Comparison of ENCODE assay signal across 8 cellular contexts in genomic region chr11:77198440-77198849, GRCh38.
DNase-seq lines count a peak whose midpoint lies in the region; ATAC-seq and TF ChIP-seq lines count a peak whose summit lies in the region.

No MANE protein-coding gene starts in this region.

- H3K9me2 ChIP-seq in SK-N-SH, result no peaks in the 10 kb centered on the region

- TF ChIP-seq CTCF in A673 (conservative IDR thresholded peaks at IDR 0.05; ENCODE audit: low read depth, low read length) (peak; percentile 67), GM12874 (IDR thresholded peaks at IDR 0.05; ENCODE audit: insufficient read depth, low read depth, low read length) (peak; percentile 51), SK-N-SH (IDR thresholded peaks at IDR 0.05) (peak; percentile 41)

- CTCF ChIA-PET in A673 (lab: Charles Lee), result interaction anchor here (0.5 to 0.7 kb wide), 2 partner anchors 213 to 672 kb away, joined by 3 read pairs; no protein-coding TSS in a partner anchor
- CTCF ChIA-PET in SK-N-SH (lab: Yijun Ruan, JAX), result interaction anchor here (0.7 to 2.6 kb wide), 5 partner anchors 9 to 350 kb away, joined by 3 to 15 read pairs (median 3); no protein-coding TSS in a partner anchor

- no peak overlapping the region for H2AFZ ChIP-seq in SK-N-SH (ENCODE audit: low read depth)

- H3K9ac ChIP-seq in SK-N-SH, result no peak overlapping the region

- no peak overlapping the region for H3K4me2 ChIP-seq in SK-N-SH

- POLR2A ChIA-PET in A673 (lab: Charles Lee; ENCODE audit: low non-redundant PET), result no interaction called here
- POLR2A ChIA-PET in SK-N-SH (lab: Yijun Ruan, JAX), result no interaction called here

- H3K9me3 ChIP-seq in A673 (ENCODE audit: low read depth, low read length, poor library complexity, severe bottlenecking) (no peaks in the 10 kb centered on the region), SK-N-SH (no peaks in the 10 kb centered on the region)

- no peak for TF ChIP-seq EP300 in SK-N-SH (IDR thresholded peaks at IDR 0.05; ENCODE audit: borderline replicate concordance in 1 of 2, low read depth in 1 of 2, low read length in 1 of 2)

- peak; percentile 24 for TF ChIP-seq RAD21 in SK-N-SH (IDR thresholded peaks at IDR 0.05; ENCODE audit: low read length)

- H3K27ac ChIP-seq in A673 (ENCODE audit: low read depth, low read length, poor library complexity, severe bottlenecking), result no peak overlapping the region
- H3K27ac ChIP-seq in SK-N-SH (ENCODE audit: low read depth in 2 of 2, low read length in 1 of 2), result no peak overlapping the region

- H3K36me3 ChIP-seq in A673 (ENCODE audit: insufficient read depth, low read length, poor library complexity, severe bottlenecking), result no peaks in the 10 kb centered on the region
- no peaks in the 10 kb centered on the region for H3K36me3 ChIP-seq in SK-N-SH (replicated peaks in 1 of 2; ENCODE audit: control insufficient read depth in 1 of 2, insufficient read depth in 2 of 2, low read length in 1 of 2)

- no peaks in the 10 kb centered on the region for H3K79me2 ChIP-seq in SK-N-SH (ENCODE audit: insufficient read depth)

- no TSS peak for BruUV-seq in A673 (replicated peaks; lab: Mats Ljungman, UMichigan)

- H3F3A ChIP-seq in SK-N-SH (replicated peaks; ENCODE audit: insufficient read depth), result no peaks in the 10 kb centered on the region

- ATAC-seq in GM19397 (IDR thresholded peaks at IDR 0.05; ENCODE audit: unreplicated experiment), result no peak
- no peak for ATAC-seq in GM21526 (IDR thresholded peaks at IDR 0.05; ENCODE audit: low FRiP score, unreplicated experiment)

- no peaks in the 10 kb centered on the region for H3K4me1 ChIP-seq in A673 (ENCODE audit: insufficient read depth, low read length, poor library complexity, severe bottlenecking)
- H3K4me1 ChIP-seq in SK-N-SH (ENCODE audit: control insufficient read depth in 1 of 2, insufficient read depth in 2 of 2, low read depth in 1 of 2, low read length in 1 of 2), result no peaks in the 10 kb centered on the region

- DNase-seq in A673 (ENCODE audit: low spot score) (peak; percentile 59), SK-N-SH (peak; percentile 62), iPS-NIHi11 (ENCODE audit: low spot score) (peak; percentile 86), medulla oblongata (ENCODE audit: extremely low spot score) (no peak), AG08395 (ENCODE audit: low spot score) (no peak)

- no peak overlapping the region for H3K4me3 ChIP-seq in A673 (ENCODE audit: low read depth, low read length, poor library complexity, severe bottlenecking)
- no peak overlapping the region for H3K4me3 ChIP-seq in SK-N-SH (ENCODE audit: low read depth in 2 of 2, low read length in 1 of 2)

- intact Hi-C loops in A673 (cut with micrococcal nuclease; ENCODE audit: unreplicated experiment), result no loop called here

- 88% methylated on average over 7 of the region's 11 CpGs for WGBS in SK-N-SH (ENCODE audit: low lambda C conversion rate)

- H3K27me3 ChIP-seq in A673 (replicated peaks; ENCODE audit: insufficient read depth, low read depth, low read length, poor library complexity), result no peaks in the 10 kb centered on the region
- H3K27me3 ChIP-seq in SK-N-SH (ENCODE audit: insufficient read depth), result no peaks in the 10 kb centered on the region

- no peaks in the 10 kb centered on the region for H4K20me1 ChIP-seq in SK-N-SH (ENCODE audit: insufficient read depth)

TF ChIP-seq in SK-N-SH, 30 proteins besides CTCF, POLR2A, EP300 and RAD21:
- TF ChIP-seq NRF1 (IDR thresholded peaks at IDR 0.05; ENCODE audit: low read depth, low read length) (no peak), NFIC (IDR thresholded peaks at IDR 0.05; ENCODE audit: borderline replicate concordance) (no peak), MXI1 (IDR thresholded peaks at IDR 0.05; ENCODE audit: low read depth, low read length) (no peak), USF1 (IDR thresholded peaks at IDR 0.05; ENCODE audit: borderline replicate concordance, low read depth) (no peak), FOSL2 (IDR thresholded peaks at IDR 0.05; ENCODE audit: borderline replicate concordance, low read depth) (no peak), USF2 (IDR thresholded peaks at IDR 0.05; ENCODE audit: borderline replicate concordance, low read depth, low read length) (no peak), GABPA (IDR thresholded peaks at IDR 0.05; ENCODE audit: low read depth) (no peak), MAX (IDR thresholded peaks at IDR 0.05; ENCODE audit: low read depth) (no peak), TAF1 (IDR thresholded peaks at IDR 0.05; ENCODE audit: borderline replicate concordance, low read depth, low read length) (no peak), RFX5 (IDR thresholded peaks at IDR 0.05; ENCODE audit: low read length) (no peak), ELF1 (IDR thresholded peaks at IDR 0.05) (no peak), PBX3 (IDR thresholded peaks at IDR 0.05) (no peak), EZH2phosphoT487 (IDR thresholded peaks at IDR 0.05; ENCODE audit: borderline replicate concordance, low read depth) (no peak)

Comparison
In these comparisons a context has a peak if more than half of its experiments do, and no peak if none do; other contexts are left out.
1. DNase-seq: peak in A673 (single experiment), SK-N-SH (single experiment) and iPS-NIHi11 (single experiment); none in medulla oblongata (single experiment) and AG08395 (single experiment).
2. Peak in every context shown above with its lines, with median percentiles within 50 percentile points of each other: CTCF ChIP-seq.